In genomic region chr19:55653651-55654322, GRCh38 we compare ENCODE assay signal across 8 cellular contexts. TPM values are rescaled to one million over a fixed set of nuclear protein-coding genes. Genes with fewer than 3 reads are reported as not detected.
DNase-seq lines count a peak whose midpoint lies in the region; ATAC-seq and TF ChIP-seq lines count a peak whose summit lies in the region.

No MANE protein-coding gene starts in this region.

- dilution Hi-C loops in IMR-90 (cut with HindIII; ENCODE audit: low sequenced_read_pairs, unreplicated experiment): no loop called here

- peak overlapping the region; percentile 89 for H3K27ac ChIP-seq in IMR-90 (ENCODE audit: insufficient read depth, low read length)
- H3K27ac ChIP-seq in OCI-LY3 (ENCODE audit: low read length): peak overlapping the region; percentile 90

- H4K20me1 ChIP-seq in IMR-90 (ENCODE audit: insufficient read depth, low read length): peaks cover 43% of the 10 kb centered on the region
- H4K20me1 ChIP-seq in OCI-LY3 (ENCODE audit: insufficient read depth, low read length): peaks cover 24% of the 10 kb centered on the region

- H3K79me1 ChIP-seq in IMR-90 (ENCODE audit: low read depth in 1 of 2, low read length in 2 of 2): peaks cover under 1 to 14% of the 10 kb centered on the region in 2 experiments; a peak in 2 of 4 replicates

- POLR2A ChIA-PET in IMR-90 (lab: Charles Lee; ENCODE audit: unreplicated experiment): interaction anchor here (0.6 to 1.1 kb wide), 7 partner anchors 10 to 1785 kb away, joined by 3 to 10 read pairs (median 6); no protein-coding TSS in a partner anchor

- peaks cover 39% of the 10 kb centered on the region for H3K79me2 ChIP-seq in OCI-LY3 (ENCODE audit: low read length)

- H4K91ac ChIP-seq in IMR-90 (ENCODE audit: insufficient read depth, low read depth, low read length): peak overlapping the region; percentile 80

- peak overlapping the region; percentile 82 for H2BK5ac ChIP-seq in IMR-90 (ENCODE audit: low read depth, low read length, poor library complexity, severe bottlenecking)

- H3K27me3 ChIP-seq in IMR-90 (ENCODE audit: control insufficient read depth, insufficient read depth, low read length) (no peaks in the 10 kb centered on the region), OCI-LY3 (ENCODE audit: low read depth, low read length) (no peaks in the 10 kb centered on the region)

- peaks cover 13% of the 10 kb centered on the region for H3K9me1 ChIP-seq in IMR-90 (ENCODE audit: insufficient read depth, low read length)

- H2AK5ac ChIP-seq in IMR-90 (ENCODE audit: low read depth, low read length): peak overlapping the region; percentile 53

- peak overlapping the region; percentile 99 for H2AK9ac ChIP-seq in IMR-90 (replicated peaks; ENCODE audit: low read depth, low read length, poor library complexity)

- H3K9me3 ChIP-seq in IMR-90 (ENCODE audit: control insufficient read depth, insufficient read depth, low read length) (no peaks in the 10 kb centered on the region), OCI-LY3 (ENCODE audit: insufficient read depth, low read length) (no peaks in the 10 kb centered on the region), mucosa of descending colon (no peaks in the 10 kb centered on the region)

- no peak overlapping the region; the same call in 2 of the 3 replicates for H2BK15ac ChIP-seq in IMR-90 (ENCODE audit: low read depth, low read length)

- H3K4me3 ChIP-seq in IMR-90 (ENCODE audit: insufficient read depth, low read depth, low read length) (peak overlapping the region; percentile 71), OCI-LY3 (ENCODE audit: low read length) (peak overlapping the region; percentile 80), epithelial cell of esophagus (ENCODE audit: low read length) (peak overlapping the region; percentile 86), mucosa of descending colon (peak overlapping the region; percentile 81)

- H4K8ac ChIP-seq in IMR-90 (ENCODE audit: low read depth in 2 of 2, low read length in 2 of 2): peak overlapping the region; percentile 93 to 98

- DNase-seq in DMS53 (lab: John Stamatoyannopoulos, UW) (peak; percentile 99), IMR-90 (peak; percentile 99), activated T-cell treated with anti-CD3 and anti-CD28 coated beads for 24 hours (ENCODE audit: low read depth) (peak; percentile 98), epithelial cell of esophagus (ENCODE audit: low read depth) (peak; percentile 97), mucosa of descending colon (peak; percentile 97 to 99 (median 98))
- DNase-seq in stimulated activated CD8-positive, alpha-beta memory T cell treated with anti-CD3 and anti-CD28 coated beads, Interleukin-4, amount 100 ng/mL, for 1 hour (ENCODE audit: low read depth in 2 of 2, low spot score in 1 of 2): peak; percentile 99

- intact Hi-C loops in IMR-90 (cut with micrococcal nuclease) (loop anchor here (2.0 kb wide), 1 partner anchor 21 kb away; the partner anchor contains the start of gene EPN1), mucosa of descending colon (cut with DNase I, micrococcal nuclease) (no loop called here)

- WGBS in IMR-90 (ENCODE audit: extremely low coverage in 2 of 2, insufficient read length in 1 of 2), 2 experiments: 1% methylated on average over 37 of the region's 57 CpGs; no CpG with 5 or more reads in 1 of the 2 experiments

- H2BK120ac ChIP-seq in IMR-90 (ENCODE audit: low read depth, low read length): peak overlapping the region; percentile 62; the same call in 1 of the 2 replicates

- H4K5ac ChIP-seq in IMR-90 (ENCODE audit: low read depth, low read length): peak overlapping the region; percentile 64

- peak overlapping the region; percentile 91 for H3K4ac ChIP-seq in IMR-90 (ENCODE audit: low read depth, low read length)

- peak overlapping the region; percentile 68; the same call in 1 of the 2 replicates for H3K23ac ChIP-seq in IMR-90 (ENCODE audit: low read depth, low read length)

- ATAC-seq in GM21529 (IDR thresholded peaks at IDR 0.05; ENCODE audit: unreplicated experiment): peak; percentile 36
- peak; percentile 57 for ATAC-seq in IMR-90 (ENCODE audit: low read depth)
- peak; percentile 76 for ATAC-seq in mucosa of descending colon

- peak; percentile 70; the same call in 1 of the 2 replicates for TF ChIP-seq POLR2A in IMR-90 (IDR thresholded peaks at IDR 0.05; ENCODE audit: low read depth, low read length)

- H2AFZ ChIP-seq in IMR-90 (replicated peaks; ENCODE audit: low read length, poor library complexity): peak overlapping the region; percentile 98
- peak overlapping the region; percentile 54; the same call in 1 of the 2 replicates for H2AFZ ChIP-seq in OCI-LY3 (ENCODE audit: low read depth, low read length)

- no TSS peak for BruUV-seq in IMR-90 (replicated peaks; lab: Mats Ljungman, UMichigan)

- TF ChIP-seq RAD21 in IMR-90 (IDR thresholded peaks at IDR 0.05; ENCODE audit: low read length): peak; percentile 73

- in situ Hi-C loops in IMR-90 (cut with MboI; ENCODE audit: low sequenced_read_pairs): loop anchor here (25.0 kb wide), 2 partner anchors 1191 to 1516 kb away; partner anchors contain the start of genes CDC42EP5, CNOT3 and LENG9

- peaks cover 8% of the 10 kb centered on the region for H3K36me3 ChIP-seq in IMR-90 (ENCODE audit: control insufficient read depth, insufficient read depth, low read length)
- peaks cover 29% of the 10 kb centered on the region for H3K36me3 ChIP-seq in OCI-LY3 (replicated peaks; ENCODE audit: low read depth, low read length)
- no peaks in the 10 kb centered on the region for H3K36me3 ChIP-seq in mucosa of descending colon (ENCODE audit: low read depth)

- H3K4me1 ChIP-seq in IMR-90 (ENCODE audit: control insufficient read depth, insufficient read depth, low read length) (peaks cover 14% of the 10 kb centered on the region), OCI-LY3 (ENCODE audit: low read length) (peaks cover 24% of the 10 kb centered on the region), mucosa of descending colon (ENCODE audit: low read depth) (peaks cover 33% of the 10 kb centered on the region)

- CTCF ChIA-PET in IMR-90 (lab: Yijun Ruan, JAX): interaction anchor here (0.6 to 1.1 kb wide), 7 partner anchors 12 to 1518 kb away, joined by 3 to 5 read pairs (median 3); no protein-coding TSS in a partner anchor

- peak overlapping the region; percentile 95 for H3K14ac ChIP-seq in IMR-90 (replicated peaks; ENCODE audit: low read depth, low read length)

- peak overlapping the region; percentile 35 for H3K4me2 ChIP-seq in IMR-90 (ENCODE audit: low read depth, low read length)
- H3K4me2 ChIP-seq in OCI-LY3 (ENCODE audit: low read length): peak overlapping the region; percentile 76

- H2BK20ac ChIP-seq in IMR-90 (ENCODE audit: low read depth, low read length): no peak overlapping the region

- peak; percentile 100 for TF ChIP-seq CTCF in IMR-90 (conservative IDR thresholded peaks at IDR 0.05; ENCODE audit: low read depth, low read length)
- peak; percentile 99 for TF ChIP-seq CTCF in OCI-LY3 (IDR thresholded peaks at IDR 0.05; ENCODE audit: low read depth, low read length)
- TF ChIP-seq CTCF in epithelial cell of esophagus (IDR thresholded peaks at IDR 0.05; ENCODE audit: insufficient read depth, low read depth, low read length, missing control alignments): peak; percentile 100
- peak; percentile 95 for TF ChIP-seq CTCF in mucosa of descending colon (IDR thresholded peaks at IDR 0.05)

- peak overlapping the region; percentile 97 for H3K56ac ChIP-seq in IMR-90 (ENCODE audit: extremely low read depth, insufficient read depth, low read length)

- peak overlapping the region; percentile 86 for H3K9ac ChIP-seq in IMR-90 (ENCODE audit: low read depth, low read length)
- peak overlapping the region; percentile 96 for H3K9ac ChIP-seq in OCI-LY3 (ENCODE audit: low read length)

- peak overlapping the region; percentile 40 for H3K18ac ChIP-seq in IMR-90 (ENCODE audit: low read depth, low read length)

TF ChIP-seq in IMR-90, 13 proteins besides CTCF, POLR2A, EP300 and RAD21 (continues in another document):
- TF ChIP-seq SMC3 (IDR thresholded peaks at IDR 0.05; ENCODE audit: low read depth, low read length) (peak; percentile 85), BHLHE40 (IDR thresholded peaks at IDR 0.05; ENCODE audit: low read depth, low read length) (peak; percentile 42; the same call in 1 of the 2 replicates), MXI1 (IDR thresholded peaks at IDR 0.05; ENCODE audit: borderline replicate concordance, low read depth, low read length) (peak; percentile 77; the same call in 1 of the 2 replicates), FOS (IDR thresholded peaks at IDR 0.05; ENCODE audit: low read depth, low read length) (no peak)

RNA-seq across cellular contexts. Expression of gene U2AF2, which starts 1.0 kb away (rescaled TPM):
- total RNA-seq in IMR-90 (2012; rRNA removed) (96.1 and 120 TPM in 2 replicates), mucosa of descending colon (100 to 1,000 TPM; 162 to 194 (median 163) TPM)
- polyA plus RNA-seq in IMR-90 (2012; rRNA removed): 260 and 303 TPM in 2 replicates
- 162 and 288 TPM in 2 replicates for polyA plus RNA-seq in IMR-90 (2012; cell fraction: cytosol; rRNA removed)
- 279 and 320 TPM in 2 replicates for polyA plus RNA-seq in IMR-90 (2012; cell fraction: nucleus; rRNA removed; ENCODE audit: low replicate concordance)

RNA-seq across cellular contexts. Expression of gene CCDC106, which starts 5.8 kb away (rescaled TPM):
- 2.2 and 2.3 TPM in 2 replicates for total RNA-seq in IMR-90 (2012; rRNA removed)
- polyA plus RNA-seq in IMR-90 (2012; rRNA removed): 13.6 and 15.0 TPM in 2 replicates
- polyA plus RNA-seq in IMR-90 (2012; cell fraction: cytosol; rRNA removed): 17.1 and 19.8 TPM in 2 replicates
- 17.7 and 35.9 TPM in 2 replicates for polyA plus RNA-seq in IMR-90 (2012; cell fraction: nucleus; rRNA removed; ENCODE audit: low replicate concordance)
- 10 to 100 TPM in 1 of 3 donors, 1 to 10 TPM in 2; 5.5 to 14.8 (median 6.3) TPM for total RNA-seq in mucosa of descending colon

RNA-seq across cellular contexts. Expression of gene ZNF581, which starts 10.3 kb away (rescaled TPM):
- total RNA-seq in IMR-90 (2012; rRNA removed) (9.7 and 10.0 TPM in 2 replicates), mucosa of descending colon (10 to 100 TPM; 15.2 to 22.5 (median 20.1) TPM)
- 21.9 and 24.5 TPM in 2 replicates for polyA plus RNA-seq in IMR-90 (2012; rRNA removed)
- 17.7 and 25.7 TPM in 2 replicates for polyA plus RNA-seq in IMR-90 (2012; cell fraction: cytosol; rRNA removed)
- polyA plus RNA-seq in IMR-90 (2012; cell fraction: nucleus; rRNA removed; ENCODE audit: low replicate concordance): 13.3 and 24.2 TPM in 2 replicates

RNA-seq across cellular contexts. Expression of gene ZNF580, which starts 13.0 kb away (rescaled TPM):
- total RNA-seq in IMR-90 (2012; rRNA removed) (1.4 and 1.7 TPM in 2 replicates), mucosa of descending colon (10 to 100 TPM; 29.6 to 46.0 (median 31.6) TPM)
- 36.9 and 44.4 TPM in 2 replicates for polyA plus RNA-seq in IMR-90 (2012; rRNA removed)
- 31.7 and 69.6 TPM in 2 replicates for polyA plus RNA-seq in IMR-90 (2012; cell fraction: cytosol; rRNA removed)
- polyA plus RNA-seq in IMR-90 (2012; cell fraction: nucleus; rRNA removed; ENCODE audit: low replicate concordance): 74.8 and 129 TPM in 2 replicates

RNA-seq across cellular contexts. Expression of gene EPN1, which starts 21.2 kb away (rescaled TPM):
- total RNA-seq in IMR-90 (2012; rRNA removed): 19.0 and 21.9 TPM in 2 replicates
- polyA plus RNA-seq in IMR-90 (2012; rRNA removed): 122 and 127 TPM in 2 replicates
- 199 and 238 TPM in 2 replicates for polyA plus RNA-seq in IMR-90 (2012; cell fraction: cytosol; rRNA removed)
- polyA plus RNA-seq in IMR-90 (2012; cell fraction: nucleus; rRNA removed; ENCODE audit: low replicate concordance): 71.6 and 158 TPM in 2 replicates
- 100 to 1,000 TPM; 156 to 251 (median 192) TPM for total RNA-seq in mucosa of descending colon

Comparison
In these comparisons a context has a peak if more than half of its experiments do, and no peak if none do; other contexts are left out.
1. Peak in every context shown above with its lines: DNase-seq, ATAC-seq, H3K4me3 ChIP-seq and H3K27ac ChIP-seq.